Comparison of ENCODE assay signal across 16 cellular contexts in the genomic region with DNA sequence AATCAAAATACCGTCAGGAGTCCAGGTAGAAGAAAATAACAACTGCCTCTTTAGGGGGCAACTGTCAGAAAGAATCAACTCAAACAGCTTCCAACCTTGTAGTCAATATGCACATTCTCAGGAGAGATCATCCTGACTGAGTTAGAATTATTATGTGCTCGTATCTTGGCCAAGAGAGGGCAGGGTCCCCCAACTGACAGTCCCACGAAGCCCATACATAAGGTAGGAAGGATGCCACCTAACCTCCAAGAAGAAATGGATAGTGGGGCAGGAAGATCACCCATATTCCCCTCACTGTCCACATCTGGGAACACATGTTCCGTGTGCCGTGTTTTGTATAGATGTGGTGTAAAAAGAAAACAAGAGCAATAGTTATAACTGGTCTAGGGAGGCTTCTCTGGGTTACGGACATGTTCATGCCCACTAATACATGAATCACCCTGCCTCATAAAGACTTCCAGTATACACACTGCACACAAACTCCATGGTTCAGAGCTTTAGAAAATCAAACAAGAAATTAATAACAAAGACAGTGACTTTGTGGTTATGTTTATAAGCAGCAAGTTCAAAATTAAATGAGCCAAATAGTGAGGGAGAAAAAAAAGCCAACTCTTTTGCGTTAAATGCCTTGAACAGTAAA.
"Had no signal": no experiment of that assay in that cellular context is flagged by ENCODE, and none has a peak within 500 bp of the region (broad histone marks: within the 10 kb centered on the region; RNA-seq: fewer than 3 reads in every experiment).

No MANE protein-coding gene starts in this region.

- H3K4me1 Mint-ChIP-seq: activated CD8-positive, alpha-beta memory T cell treated with anti-CD3 and anti-CD28 coated beads, Interleukin-2, amount 10 ng/mL, durations not matched to agents 7 days and 5 days; activated naive CD4-positive, alpha-beta T cell treated with anti-CD3 and anti-CD28 coated beads, Interleukin-2, amount 50 U/mL, for 24 hours; naive thymus-derived CD4-positive, alpha-beta T cell had no signal

- H3K4me1 ChIP-seq: lower lobe of right lung, parathyroid adenoma, suprapubic skin, upper lobe of right lung had no signal

- H2AFZ ChIP-seq: parathyroid adenoma had no signal

- ATAC-seq: activated CD8-positive, alpha-beta memory T cell treated with anti-CD3 and anti-CD28 coated beads, Interleukin-2, amount 10 ng/mL, durations not matched to agents 7 days and 5 days; naive thymus-derived CD4-positive, alpha-beta T cell; sciatic nerve; stimulated activated naive CD8-positive, alpha-beta T cell treated with anti-CD3 and anti-CD28 coated beads, Interleukin-15, Interleukin-2, amounts not matched to agents 100 U/mL and 50 U/mL, for 24 hours had no signal

- H3K9me3 Mint-ChIP-seq: activated naive CD4-positive, alpha-beta T cell treated with anti-CD3 and anti-CD28 coated beads, Interleukin-2, amount 50 U/mL, for 24 hours; activated T-cell treated with anti-CD3 and anti-CD28 coated beads, Interleukin-2, amount 50 U/mL, for 24 hours had no signal

- H3K27ac Mint-ChIP-seq: activated CD8-positive, alpha-beta memory T cell treated with anti-CD3 and anti-CD28 coated beads, Interleukin-2, amount 10 ng/mL, durations not matched to agents 7 days and 5 days; activated naive CD4-positive, alpha-beta T cell treated with anti-CD3 and anti-CD28 coated beads, Interleukin-2, amount 50 U/mL, for 24 hours; activated T-cell treated with anti-CD3 and anti-CD28 coated beads, Interleukin-2, amount 50 U/mL, for 24 hours; naive thymus-derived CD4-positive, alpha-beta T cell had no signal

- DNase-seq: activated CD4-positive, alpha-beta T cell treated with anti-CD3 and anti-CD28 coated beads for 1 hour; activated CD4-positive, alpha-beta T cell treated with anti-CD3 and anti-CD28 coated beads, Interleukin-2, amount 50 U/mL, for 48 hours; activated CD8-positive, alpha-beta memory T cell treated with anti-CD3 and anti-CD28 coated beads, Interleukin-2, amount 10 ng/mL, durations not matched to agents 7 days and 5 days; activated effector memory CD4-positive, alpha-beta T cell treated with Interleukin-2 at 50 U/mL for 16 hours; activated T-cell treated with anti-CD3 and anti-CD28 coated beads, Interleukin-2, amount 50 U/mL, for 24 hours; hippocampal formation; lower lobe of right lung; naive thymus-derived CD4-positive, alpha-beta T cell; stimulated activated CD4-positive, alpha-beta T cell treated with anti-CD3 and anti-CD28 coated beads, Interleukin-2, amount 100 ng/mL, for 48 hours; stimulated activated naive CD8-positive, alpha-beta T cell treated with anti-CD3 and anti-CD28 coated beads, Interleukin-15, Interleukin-2, amounts not matched to agents 100 U/mL and 50 U/mL, for 24 hours; T-helper 9 cell; upper lobe of right lung had no signal

- H3K27me3 ChIP-seq: upper lobe of right lung had no signal

- H3K27ac ChIP-seq: lower lobe of right lung, parathyroid adenoma, suprapubic skin, upper lobe of right lung had no signal

- H3K4me3 ChIP-seq: lower lobe of right lung, suprapubic skin, upper lobe of right lung had no signal

- H3K9me3 ChIP-seq: lower lobe of right lung, suprapubic skin, upper lobe of right lung had no signal

- H3K79me2 ChIP-seq: parathyroid adenoma had no signal

- H3K27me3 Mint-ChIP-seq: activated CD8-positive, alpha-beta memory T cell treated with anti-CD3 and anti-CD28 coated beads, Interleukin-2, amount 10 ng/mL, durations not matched to agents 7 days and 5 days; activated naive CD4-positive, alpha-beta T cell treated with anti-CD3 and anti-CD28 coated beads, Interleukin-2, amount 50 U/mL, for 24 hours; activated T-cell treated with anti-CD3 and anti-CD28 coated beads, Interleukin-2, amount 50 U/mL, for 24 hours had no signal

- H3K9ac ChIP-seq: parathyroid adenoma had no signal

- H3K36me3 Mint-ChIP-seq: activated CD8-positive, alpha-beta memory T cell treated with anti-CD3 and anti-CD28 coated beads, Interleukin-2, amount 10 ng/mL, durations not matched to agents 7 days and 5 days; activated naive CD4-positive, alpha-beta T cell treated with anti-CD3 and anti-CD28 coated beads, Interleukin-2, amount 50 U/mL, for 24 hours; naive thymus-derived CD4-positive, alpha-beta T cell had no signal

- H3K36me3 ChIP-seq: lower lobe of right lung, suprapubic skin, upper lobe of right lung had no signal

- H3K4me3 Mint-ChIP-seq: activated CD8-positive, alpha-beta memory T cell treated with anti-CD3 and anti-CD28 coated beads, Interleukin-2, amount 10 ng/mL, durations not matched to agents 7 days and 5 days; activated naive CD4-positive, alpha-beta T cell treated with anti-CD3 and anti-CD28 coated beads, Interleukin-2, amount 50 U/mL, for 24 hours; activated T-cell treated with anti-CD3 and anti-CD28 coated beads, Interleukin-2, amount 50 U/mL, for 24 hours; naive thymus-derived CD4-positive, alpha-beta T cell had no signal
